28 cellular contexts compared by ENCODE assay signal in genomic region chr2:32228181-32228580, GRCh38. TPM values are rescaled to one million over a fixed set of nuclear protein-coding genes. Genes with fewer than 3 reads are reported as not detected.
"Had no signal": no experiment of that assay in that cellular context is flagged by ENCODE, and none has a peak within 500 bp of the region (broad histone marks: within the 10 kb centered on the region; RNA-seq: fewer than 3 reads in every experiment).

No MANE protein-coding gene starts in this region.

- H3K27me3 ChIP-seq: Peyer's patch, SJSA1 had no signal

- H3K4me3 Mint-ChIP-seq: IgD-negative memory B cell had no signal

- FAIRE-seq: HTR-8/SVneo had no signal

- H3K27me3 Mint-ChIP-seq: IgD-negative memory B cell had no signal

- H3K27ac ChIP-seq: HL-60, Peyer's patch, SJSA1, SK-N-MC had no signal

- DNase-seq: KBM-7, MV-4-11, NCI-H1048, NCI-H1105, NCI-H1417, NCI-H146, NCI-H1694 treated with DMSO at 0.1 percent for 48 hours, NCI-H1930, NCI-H2081, NCI-H2107, NCI-H2171, NCI-H226, NCI-H446, NCI-H510A, NCI-H524 treated with DMSO at 0.1 percent for 48 hours, NCI-H69, NCI-H774, PC-3, Peyer's patch, SIG-M5 had no signal

- ATAC-seq: PC-3, Right ventricle myocardium inferior had no signal

- H3K4me3 ChIP-seq: Peyer's patch, SJSA1, SK-N-MC had no signal

- H3K4me1 ChIP-seq: Peyer's patch, SJSA1 had no signal

- H3K9me3 ChIP-seq: Peyer's patch, SJSA1 had no signal

RNA-seq across cellular contexts. Expression of gene NLRC4, which starts 36.5 kb away (rescaled TPM):
- total RNA-seq: LHCN-M2, PC-3, RPMI7951, SJSA1 had no signal
